In the genomic region with DNA sequence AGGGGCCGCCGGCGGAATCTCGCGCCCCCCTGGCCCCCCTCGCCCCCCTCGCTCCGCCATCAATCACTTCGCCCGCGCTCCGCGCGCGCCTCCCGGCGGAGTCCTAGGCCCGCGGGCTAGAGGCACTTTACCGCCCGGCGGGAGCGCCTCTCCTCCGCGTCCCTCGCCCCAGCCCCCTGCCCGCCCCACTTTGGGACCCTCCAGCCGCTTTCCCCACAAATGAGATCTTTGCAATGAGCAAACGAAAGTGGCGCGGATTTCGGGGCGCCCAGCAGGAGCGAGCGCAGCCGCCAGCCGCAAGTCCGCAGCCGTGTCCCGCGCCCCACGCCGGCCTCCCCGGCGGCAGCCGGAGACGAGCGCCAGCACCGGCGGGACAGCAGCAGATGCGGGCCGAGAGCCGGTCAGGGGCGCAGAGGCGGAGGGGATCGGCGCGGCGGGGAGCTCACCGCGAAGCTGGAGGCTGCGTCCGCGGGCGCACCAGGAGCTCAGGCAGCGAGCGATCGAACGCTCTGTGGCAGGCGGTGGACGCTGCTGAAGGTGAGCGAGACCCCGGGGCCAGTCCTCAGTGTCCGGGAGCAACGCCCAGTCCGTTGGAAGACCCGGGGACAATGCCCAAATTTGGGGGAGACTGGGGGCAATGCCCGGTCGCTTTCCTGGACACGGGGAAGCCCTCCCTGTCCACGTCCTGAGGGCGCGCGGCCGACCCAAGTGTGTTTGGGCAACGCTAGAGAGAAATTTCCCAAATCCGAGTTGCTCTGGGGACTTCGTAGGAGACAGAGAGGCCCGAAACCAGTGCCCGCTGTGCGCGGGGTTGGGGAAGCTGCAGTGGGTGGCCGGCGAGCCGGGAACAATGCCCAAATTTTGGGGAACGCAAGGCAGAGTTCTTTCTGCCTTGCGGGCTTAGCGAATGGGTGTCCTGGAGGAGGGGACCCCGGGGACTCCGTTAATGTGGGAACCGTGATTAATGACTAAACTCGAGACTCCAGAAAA, we compare ENCODE assay signal across 13 cellular contexts. TPM values are rescaled to one million over a fixed set of nuclear protein-coding genes. Genes with fewer than 3 reads are reported as not detected.
A peak's percentile ranks its signal among the peaks of the same experiment; 100 is the strongest.
DNase-seq lines count a peak whose midpoint lies in the region; ATAC-seq, FAIRE-seq and TF ChIP-seq lines count a peak whose summit lies in the region.
"Had no signal": no experiment of that assay in that cellular context is flagged by ENCODE, and none has a peak within 500 bp of the region (broad histone marks: within the 10 kb centered on the region; RNA-seq: fewer than 3 reads in every experiment).

No MANE protein-coding gene starts in this region.

- H3K27me3 ChIP-seq in right lobe of liver: no peaks in the 10 kb centered on the region

- peak overlapping the region; percentile 69 for H3K27ac Mint-ChIP-seq in activated CD4-positive, alpha-beta T cell treated with anti-CD3 and anti-CD28 coated beads, Interleukin-2, amount 10 ng/mL, durations not matched to agents 24 days and 14 days
- H3K27ac Mint-ChIP-seq in activated CD4-positive, alpha-beta T cell treated with anti-CD3 and anti-CD28 coated beads for 36 hours: no peak overlapping the region
- H3K27ac Mint-ChIP-seq in activated naive CD8-positive, alpha-beta T cell treated with anti-CD3 and anti-CD28 coated beads, Interleukin-2, amount 50 U/mL, for 24 hours: no peak overlapping the region
- H3K27ac Mint-ChIP-seq: dendritic cell treated with granulocyte-macrophage colony-stimulating factor and Interleukin-4, amounts not matched to agents 40 ng/mL and 50 ng/mL, for 4 days had no signal

- TF ChIP-seq CTCF in right lobe of liver (IDR thresholded peaks at IDR 0.05): no peak

- no peak overlapping the region for H3K4me3 Mint-ChIP-seq in activated CD4-positive, alpha-beta T cell treated with anti-CD3 and anti-CD28 coated beads, Interleukin-2, amount 10 ng/mL, durations not matched to agents 24 days and 14 days
- H3K4me3 Mint-ChIP-seq in activated CD4-positive, alpha-beta T cell treated with anti-CD3 and anti-CD28 coated beads for 36 hours: no peak overlapping the region
- H3K4me3 Mint-ChIP-seq in activated naive CD8-positive, alpha-beta T cell treated with anti-CD3 and anti-CD28 coated beads, Interleukin-2, amount 50 U/mL, for 24 hours: peak overlapping the region; percentile 17
- H3K4me3 Mint-ChIP-seq: dendritic cell treated with granulocyte-macrophage colony-stimulating factor and Interleukin-4, amounts not matched to agents 40 ng/mL and 50 ng/mL, for 4 days had no signal

- CTCF ChIA-PET in activated CD4-positive, alpha-beta T cell treated with anti-CD3 and anti-CD28 coated beads for 36 hours (lab: Charles Lee): interaction anchor here (0.6 to 1.8 kb wide), 12 partner anchors 9 to 801 kb away, joined by 3 to 7 read pairs (median 3); no protein-coding TSS in a partner anchor

- peaks cover 13% of the 10 kb centered on the region for H3K4me1 Mint-ChIP-seq in activated CD4-positive, alpha-beta T cell treated with anti-CD3 and anti-CD28 coated beads, Interleukin-2, amount 10 ng/mL, durations not matched to agents 24 days and 14 days
- peaks cover 36% of the 10 kb centered on the region for H3K4me1 Mint-ChIP-seq in activated CD4-positive, alpha-beta T cell treated with anti-CD3 and anti-CD28 coated beads for 36 hours
- H3K4me1 Mint-ChIP-seq in activated naive CD8-positive, alpha-beta T cell treated with anti-CD3 and anti-CD28 coated beads, Interleukin-2, amount 50 U/mL, for 24 hours: peaks cover 38% of the 10 kb centered on the region

- peaks cover 0 to 8% (median 2%) of the 10 kb centered on the region in 4 donors for H3K36me3 ChIP-seq in right lobe of liver

- intact Hi-C loops in activated CD4-positive, alpha-beta T cell treated with anti-CD3 and anti-CD28 coated beads, Interleukin-2, amount 10 ng/mL, durations not matched to agents 24 days and 14 days (cut with micrococcal nuclease): no loop called here
- intact Hi-C loops in activated CD4-positive, alpha-beta T cell treated with anti-CD3 and anti-CD28 coated beads for 36 hours (cut with DNase I, micrococcal nuclease): loop anchor here in 1 of 2 experiments (5.0 kb wide), 1 partner anchor 568 kb away; the partner anchor contains the start of gene DUSP8
- intact Hi-C loops in right lobe of liver (cut with DNase I): loop anchor here in 1 of 2 donors (10.0 kb wide), 1 partner anchor 266 kb away; no protein-coding TSS in a partner anchor

- FAIRE-seq in GM12892 (lab: Jason Lieb, UNC): no peak
- FAIRE-seq: small intestine had no signal

- no peaks in the 10 kb centered on the region for H3K9me3 ChIP-seq in right lobe of liver
- H3K9me3 ChIP-seq: mucosa of descending colon had no signal

- H3K9me3 Mint-ChIP-seq in activated CD4-positive, alpha-beta T cell treated with anti-CD3 and anti-CD28 coated beads, Interleukin-2, amount 10 ng/mL, durations not matched to agents 24 days and 14 days: no peaks in the 10 kb centered on the region
- H3K9me3 Mint-ChIP-seq in activated CD4-positive, alpha-beta T cell treated with anti-CD3 and anti-CD28 coated beads for 36 hours (ENCODE audit: low read depth): no peaks in the 10 kb centered on the region
- no peaks in the 10 kb centered on the region for H3K9me3 Mint-ChIP-seq in activated naive CD8-positive, alpha-beta T cell treated with anti-CD3 and anti-CD28 coated beads, Interleukin-2, amount 50 U/mL, for 24 hours
- H3K9me3 Mint-ChIP-seq: dendritic cell treated with granulocyte-macrophage colony-stimulating factor and Interleukin-4, amounts not matched to agents 40 ng/mL and 50 ng/mL, for 4 days had no signal

- no peak overlapping the region for H3K27ac ChIP-seq in right lobe of liver
- H3K27ac ChIP-seq: SK-N-MC had no signal

- peaks cover 62% of the 10 kb centered on the region for H3K27me3 Mint-ChIP-seq in activated CD4-positive, alpha-beta T cell treated with anti-CD3 and anti-CD28 coated beads, Interleukin-2, amount 10 ng/mL, durations not matched to agents 24 days and 14 days
- H3K27me3 Mint-ChIP-seq in activated CD4-positive, alpha-beta T cell treated with anti-CD3 and anti-CD28 coated beads for 36 hours: peaks cover 59% of the 10 kb centered on the region
- peaks cover 60% of the 10 kb centered on the region for H3K27me3 Mint-ChIP-seq in activated naive CD8-positive, alpha-beta T cell treated with anti-CD3 and anti-CD28 coated beads, Interleukin-2, amount 50 U/mL, for 24 hours

- POLR2A ChIA-PET in activated CD4-positive, alpha-beta T cell treated with anti-CD3 and anti-CD28 coated beads for 36 hours (lab: Charles Lee): interaction anchor here (0.6 to 2.5 kb wide), 2 partner anchors 63 to 559 kb away, joined by 4 to 15 read pairs; partner anchors contain the start of gene KCNQ1OT1

- 54% methylated on average over 72 of the region's 102 CpGs for WGBS in right lobe of liver (ENCODE audit: insufficient coverage, low coverage, low lambda C conversion rate, missing lambda C conversion rate)

- H3K4me3 ChIP-seq in right lobe of liver: no peak overlapping the region
- H3K4me3 ChIP-seq in skeletal muscle cell (ENCODE audit: low read depth, low read length): peak overlapping the region; percentile 34
- H3K4me3 ChIP-seq: mucosa of descending colon, SK-N-MC had no signal

- no peak for ATAC-seq in activated CD4-positive, alpha-beta T cell treated with anti-CD3 and anti-CD28 coated beads for 36 hours
- no peak for ATAC-seq in activated naive CD8-positive, alpha-beta T cell treated with anti-CD3 and anti-CD28 coated beads, Interleukin-2, amount 50 U/mL, for 24 hours
- ATAC-seq in right lobe of liver (no peak), HG03025 (IDR thresholded peaks at IDR 0.05; ENCODE audit: low FRiP score, unreplicated experiment) (no peak)
- ATAC-seq: mucosa of descending colon had no signal

- no peaks in the 10 kb centered on the region for H3K36me3 Mint-ChIP-seq in activated CD4-positive, alpha-beta T cell treated with anti-CD3 and anti-CD28 coated beads, Interleukin-2, amount 10 ng/mL, durations not matched to agents 24 days and 14 days (ENCODE audit: low read depth)
- H3K36me3 Mint-ChIP-seq in activated CD4-positive, alpha-beta T cell treated with anti-CD3 and anti-CD28 coated beads for 36 hours (ENCODE audit: low read depth): no peaks in the 10 kb centered on the region
- H3K36me3 Mint-ChIP-seq in activated naive CD8-positive, alpha-beta T cell treated with anti-CD3 and anti-CD28 coated beads, Interleukin-2, amount 50 U/mL, for 24 hours (ENCODE audit: low read depth): no peaks in the 10 kb centered on the region

- peaks cover 0 to 18% (median 5%) of the 10 kb centered on the region in 4 donors for H3K4me1 ChIP-seq in right lobe of liver

- no peak for DNase-seq in activated CD4-positive, alpha-beta T cell treated with anti-CD3 and anti-CD28 coated beads, Interleukin-2, amount 10 ng/mL, durations not matched to agents 24 days and 14 days
- no peak for DNase-seq in activated CD4-positive, alpha-beta T cell treated with anti-CD3 and anti-CD28 coated beads for 36 hours
- no peak for DNase-seq in activated naive CD8-positive, alpha-beta T cell treated with anti-CD3 and anti-CD28 coated beads, Interleukin-2, amount 50 U/mL, for 24 hours
- DNase-seq in right lobe of liver (peak in 2 of 3 donors; percentile 14 to 46), skeletal muscle cell (ENCODE audit: low read depth) (no peak), NCI-H226 (no peak), GM12892 (ENCODE audit: insufficient read length) (no peak)
- DNase-seq: GF-D8, small intestine had no signal

- TF ChIP-seq POLR2A in right lobe of liver (IDR thresholded peaks at IDR 0.05): no peak
- no peak for TF ChIP-seq POLR2A in GM12892 (IDR thresholded peaks at IDR 0.05; ENCODE audit: low read depth, low read length)

RNA-seq across cellular contexts. Expression of gene IGF2, which starts 1.5 kb away (rescaled TPM):
- 0.45 and 1.1 TPM in 2 replicates for total RNA-seq in activated CD4-positive, alpha-beta T cell treated with anti-CD3 and anti-CD28 coated beads, Interleukin-2, amount 10 ng/mL, durations not matched to agents 24 days and 14 days
- 1 to 10 TPM; 8.6 to 9.2 TPM for total RNA-seq in activated CD4-positive, alpha-beta T cell treated with anti-CD3 and anti-CD28 coated beads for 36 hours
- total RNA-seq in right lobe of liver: 100 to 1,000 TPM in 5 of 6 experiments, 10 to 100 TPM in 1; 86.6 to 289 (median 177) TPM
- not detected for polyA plus RNA-seq in GM12892 (2012; ENCODE audit: missing spikeins)

RNA-seq across cellular contexts. Expression of gene INS, which starts 20.3 kb away (rescaled TPM):
- total RNA-seq in activated CD4-positive, alpha-beta T cell treated with anti-CD3 and anti-CD28 coated beads, Interleukin-2, amount 10 ng/mL, durations not matched to agents 24 days and 14 days: not detected in 2 replicates
- not detected for total RNA-seq in activated CD4-positive, alpha-beta T cell treated with anti-CD3 and anti-CD28 coated beads for 36 hours
- total RNA-seq in right lobe of liver: not detected
- polyA plus RNA-seq in GM12892 (2012; ENCODE audit: missing spikeins): not detected
- total RNA-seq: mucosa of descending colon had no signal

RNA-seq across cellular contexts. Expression of gene TH, which starts 30.9 kb away (rescaled TPM):
- not detected in 2 replicates for total RNA-seq in activated CD4-positive, alpha-beta T cell treated with anti-CD3 and anti-CD28 coated beads, Interleukin-2, amount 10 ng/mL, durations not matched to agents 24 days and 14 days
- total RNA-seq in activated CD4-positive, alpha-beta T cell treated with anti-CD3 and anti-CD28 coated beads for 36 hours: not detected
- under 1 TPM in 2 of 6 experiments, not detected in 4; 0.51 to 0.64 TPM for total RNA-seq in right lobe of liver
- polyA plus RNA-seq in GM12892 (2012; ENCODE audit: missing spikeins): not detected

Comparison
In these comparisons a context has a peak if more than half of its experiments do, and no peak if none do; other contexts are left out.
1. DNase-seq: peak in right lobe of liver (2 of 3); none in activated CD4-positive, alpha-beta T cell treated with anti-CD3 and anti-CD28 coated beads, Interleukin-2, amount 10 ng/mL, durations not matched to agents 24 days and 14 days (single experiment), activated CD4-positive, alpha-beta T cell treated with anti-CD3 and anti-CD28 coated beads for 36 hours (single experiment), activated naive CD8-positive, alpha-beta T cell treated with anti-CD3 and anti-CD28 coated beads, Interleukin-2, amount 50 U/mL, for 24 hours (single experiment), skeletal muscle cell (single experiment), NCI-H226 (single experiment) and GM12892 (single experiment).
2. RNA of gene IGF2, which starts 1.5 kb away (total RNA-seq): 86.6 to 289 TPM in right lobe of liver; 8.6 to 9.2 TPM in activated CD4-positive, alpha-beta T cell treated with anti-CD3 and anti-CD28 coated beads for 36 hours and 0.45 to 1.1 TPM in activated CD4-positive, alpha-beta T cell treated with anti-CD3 and anti-CD28 coated beads, Interleukin-2, amount 10 ng/mL, durations not matched to agents 24 days and 14 days; every median in the first group is over 4 times any median in the second.